Comparison of ENCODE assay signal across 8 cellular contexts in genomic region chr19:14116918-14117578, GRCh38. TPM values are rescaled to one million over a fixed set of nuclear protein-coding genes. Genes with fewer than 3 reads are reported as not detected.
A peak's percentile ranks its signal among the peaks of the same experiment; 100 is the strongest.
DNase-seq lines count a peak whose midpoint lies in the region; ATAC-seq and TF ChIP-seq lines count a peak whose summit lies in the region.

No MANE protein-coding gene starts in this region.

- H3K9me2 ChIP-seq in PC-9 (ENCODE audit: insufficient read depth): no peaks in the 10 kb centered on the region

- peak overlapping the region; percentile 59 for H3K27ac ChIP-seq in A673 (ENCODE audit: low read depth, low read length, poor library complexity, severe bottlenecking)
- H3K27ac ChIP-seq in PC-9: no peak overlapping the region
- peak overlapping the region; percentile 54 for H3K27ac ChIP-seq in cingulate gyrus (ENCODE audit: low read depth, low read length)
- peak overlapping the region; percentile 79 for H3K27ac ChIP-seq in vagina

- BruUV-seq in A673 (replicated peaks; lab: Mats Ljungman, UMichigan): no TSS peak
- no TSS peak for BruUV-seq in PC-9 (replicated peaks; lab: Mats Ljungman, UMichigan)

- no peaks in the 10 kb centered on the region for H4K20me1 ChIP-seq in PC-9 (ENCODE audit: insufficient read depth)

- peaks cover 20% of the 10 kb centered on the region for H3K79me2 ChIP-seq in PC-9 (ENCODE audit: low read depth)

- DNase-seq in A673 (ENCODE audit: low spot score): no peak
- DNase-seq in PC-9: peak in 1 of 2 experiments; percentile 17
- no peak for DNase-seq in vagina (ENCODE audit: extremely low spot score in 2 of 2)
- DNase-seq in SIG-M5 treated with dmso at 0.1 percent for 504 hours (lab: John Stamatoyannopoulos, UW; ENCODE audit: unreplicated experiment): no peak

- no peak for TF ChIP-seq POLR2A in vagina (IDR thresholded peaks at IDR 0.05)

- CTCF ChIA-PET in A673 (lab: Charles Lee) (no interaction called here), PC-9 (lab: Charles Lee) (no interaction called here)

- H3K4me3 ChIP-seq in A673 (ENCODE audit: low read depth, low read length, poor library complexity, severe bottlenecking) (peak overlapping the region; percentile 78), PC-9 (peak overlapping the region; percentile 82), mononuclear cell (ENCODE audit: low read length) (peak overlapping the region; percentile 70), vagina (peak overlapping the region; percentile 95 to 99)

- no peak for TF ChIP-seq CTCF in A673 (conservative IDR thresholded peaks at IDR 0.05; ENCODE audit: low read depth, low read length)
- no peak for TF ChIP-seq CTCF in PC-9 (conservative IDR thresholded peaks at IDR 0.05)
- no peak for TF ChIP-seq CTCF in vagina (IDR thresholded peaks at IDR 0.05)

- H3K4me1 ChIP-seq in A673 (ENCODE audit: insufficient read depth, low read length, poor library complexity, severe bottlenecking) (peaks cover 24% of the 10 kb centered on the region), PC-9 (replicated peaks; ENCODE audit: insufficient read depth) (peaks cover 21% of the 10 kb centered on the region), mononuclear cell (ENCODE audit: insufficient read depth, low read length) (peaks cover 75% of the 10 kb centered on the region), vagina (peaks cover 73% of the 10 kb centered on the region)

- intact Hi-C loops in A673 (cut with micrococcal nuclease; ENCODE audit: unreplicated experiment): no loop called here
- intact Hi-C loops in PC-9 (cut with micrococcal nuclease; ENCODE audit: unreplicated experiment): loop anchor here (1.0 to 5.0 kb wide), 3 partner anchors 26 to 237 kb away; partner anchors contain the start of gene SAMD1
- intact Hi-C loops in vagina (cut with DNase I): loop anchor here (5.0 kb wide), 1 partner anchor 35 kb away; no protein-coding TSS in a partner anchor

- no peaks in the 10 kb centered on the region for H3K36me3 ChIP-seq in A673 (ENCODE audit: insufficient read depth, low read length, poor library complexity, severe bottlenecking)
- no peaks in the 10 kb centered on the region for H3K36me3 ChIP-seq in PC-9 (ENCODE audit: low read depth)
- no peaks in the 10 kb centered on the region for H3K36me3 ChIP-seq in vagina

- ATAC-seq in GM21529 (IDR thresholded peaks at IDR 0.05; ENCODE audit: unreplicated experiment) (peak; percentile 1), HG02981 (IDR thresholded peaks at IDR 0.05; ENCODE audit: unreplicated experiment) (no peak)

- peaks cover 46% of the 10 kb centered on the region for H3F3A ChIP-seq in PC-9 (ENCODE audit: insufficient read depth, low read depth)

- H3K9me3 ChIP-seq in A673 (ENCODE audit: low read depth, low read length, poor library complexity, severe bottlenecking) (no peaks in the 10 kb centered on the region), PC-9 (ENCODE audit: insufficient read depth, low read depth) (no peaks in the 10 kb centered on the region), mononuclear cell (ENCODE audit: low read depth, low read length) (no peaks in the 10 kb centered on the region), vagina (no peaks in the 10 kb centered on the region)

- H3K27me3 ChIP-seq in A673 (replicated peaks; ENCODE audit: insufficient read depth, low read depth, low read length, poor library complexity): no peaks in the 10 kb centered on the region
- H3K27me3 ChIP-seq in PC-9 (ENCODE audit: insufficient read depth, low read depth): no peaks in the 10 kb centered on the region
- no peaks in the 10 kb centered on the region for H3K27me3 ChIP-seq in mononuclear cell (ENCODE audit: insufficient read depth, low read length)
- no peaks in the 10 kb centered on the region for H3K27me3 ChIP-seq in vagina

- peak overlapping the region; percentile 90 for H3K4me2 ChIP-seq in PC-9

- H2AFZ ChIP-seq in PC-9: peak overlapping the region; percentile 73

- POLR2A ChIA-PET in A673 (lab: Charles Lee; ENCODE audit: low non-redundant PET) (no interaction called here), PC-9 (lab: Charles Lee; ENCODE audit: unreplicated experiment) (interaction anchor here (0.8 kb wide), 1 partner anchor 286 kb away, joined by 6 read pairs; no protein-coding TSS in a partner anchor)

RNA-seq across cellular contexts. Expression of gene PRKACA, which starts 0.5 kb away (rescaled TPM):
- total RNA-seq in A673 (2021) (56.7 and 77.9 TPM in 2 replicates), PC-9 (2021) (62.0 and 82.8 TPM in 2 replicates), mononuclear cell (62.0 TPM), vagina (28.0 TPM)

RNA-seq across cellular contexts. Expression of gene ASF1B, which starts 19.3 kb away (rescaled TPM):
- total RNA-seq in A673 (2021) (50.0 and 54.6 TPM in 2 replicates), PC-9 (2021) (67.4 and 71.2 TPM in 2 replicates), mononuclear cell (0.94 TPM), vagina (1.7 TPM)

RNA-seq across cellular contexts. Expression of gene SAMD1, which starts 26.5 kb away (rescaled TPM):
- 52.9 and 56.0 TPM in 2 replicates for total RNA-seq in A673 (2021)
- 50.3 and 54.7 TPM in 2 replicates for total RNA-seq in PC-9 (2021)
- 22.2 TPM for total RNA-seq in mononuclear cell
- total RNA-seq in vagina: 6.9 TPM

RNA-seq across cellular contexts. Expression of gene C19orf67, which starts 31.5 kb away (rescaled TPM):
- total RNA-seq in A673 (2021) (not detected in 2 replicates), PC-9 (2021) (not detected in 2 replicates), mononuclear cell (not detected), vagina (not detected)

RNA-seq across cellular contexts. Expression of gene MISP3, which starts 44.5 kb away (rescaled TPM):
- total RNA-seq in A673 (2021): 0.26 and 0.61 TPM in 2 replicates
- 6.7 and 10.5 TPM in 2 replicates for total RNA-seq in PC-9 (2021)
- 1.7 TPM for total RNA-seq in mononuclear cell
- 2.7 TPM for total RNA-seq in vagina

Comparison
In these comparisons a context has a peak if more than half of its experiments do, and no peak if none do; other contexts are left out.
1. RNA of gene ASF1B, which starts 19.3 kb away (total RNA-seq): 67.4 to 71.2 TPM in PC-9 and 50.0 to 54.6 TPM in A673; 1.7 TPM in vagina (single experiment) and 0.94 TPM in mononuclear cell (single experiment); every median in the first group is over 10 times any median in the second.
2. Peak in every context shown above with its lines, with median percentiles within 50 percentile points of each other: H3K4me3 ChIP-seq.